11 cellular contexts compared by ENCODE assay signal in the genomic region with DNA sequence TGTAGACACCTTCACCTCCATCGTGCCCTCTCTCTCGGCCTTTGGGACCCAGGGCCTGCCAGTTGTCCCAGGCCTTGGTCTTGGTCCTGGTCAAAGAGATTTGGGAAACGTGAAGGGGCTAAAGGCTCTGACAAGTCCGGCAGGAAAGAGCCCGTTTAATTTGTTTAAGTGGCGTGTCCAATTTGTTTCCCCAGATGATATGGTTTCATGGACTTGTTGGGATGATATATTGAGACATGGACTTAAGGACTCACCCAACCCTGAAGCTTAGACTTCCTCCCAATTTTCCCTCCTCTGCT. TPM values are rescaled to one million over a fixed set of nuclear protein-coding genes. Genes with fewer than 3 reads are reported as not detected.
DNase-seq lines count a peak whose midpoint lies in the region; ATAC-seq and TF ChIP-seq lines count a peak whose summit lies in the region.
"Had no signal": no experiment of that assay in that cellular context is flagged by ENCODE, and none has a peak within 500 bp of the region (broad histone marks: within the 10 kb centered on the region; RNA-seq: fewer than 3 reads in every experiment).

No MANE protein-coding gene starts in this region.

- CTCF ChIA-PET in IMR-90 (lab: Yijun Ruan, JAX) = no interaction called here

- peak overlapping the region; percentile 91 for H3K27ac Mint-ChIP-seq in nephron progenitor cell

- H4K20me1 ChIP-seq in IMR-90 (ENCODE audit: insufficient read depth, low read length) = 0 out of 2 replicates have a peak, but pooled peaks cover 6% of the 10 kb centered on the region

- WGBS in IMR-90 (ENCODE audit: extremely low coverage in 2 of 2, insufficient read length in 1 of 2), 2 experiments = 100% methylated on average over 1 of the region's 6 CpGs; no CpG with 5 or more reads in 1 of the 2 experiments

- H3K9ac ChIP-seq in IMR-90 (ENCODE audit: low read depth, low read length) (peak overlapping the region; percentile 84), duodenal mucosa (ENCODE audit: low read depth in 1 of 2, low read length in 2 of 2) (no peak overlapping the region)

- peaks cover 62% of the 10 kb centered on the region for H3K4me1 Mint-ChIP-seq in nephron progenitor cell

- H3K4me3 ChIP-seq in BE2C (ENCODE audit: low read depth, low read length) (peak overlapping the region; percentile 76), IMR-90 (ENCODE audit: insufficient read depth, low read depth, low read length) (peak overlapping the region; percentile 70; the same call in 1 of the 2 replicates), duodenal mucosa (ENCODE audit: low read depth in 1 of 2, low read length in 2 of 2) (peak overlapping the region; percentile 65 to 69)

- H3K36me3 Mint-ChIP-seq in nephron progenitor cell (ENCODE audit: low read depth) = no peaks in the 10 kb centered on the region

- H2BK5ac ChIP-seq in IMR-90 (ENCODE audit: low read depth, low read length, poor library complexity, severe bottlenecking) = no peak overlapping the region

- H3K79me1 ChIP-seq in IMR-90 (ENCODE audit: low read depth in 1 of 2, low read length in 2 of 2) = peaks cover 18 to 44% of the 10 kb centered on the region in 2 experiments

- H3K36me3 ChIP-seq in BE2C (no peaks in the 10 kb centered on the region; the same call in 1 of the 2 replicates), IMR-90 (ENCODE audit: control insufficient read depth, insufficient read depth, low read length) (peaks cover 2% of the 10 kb centered on the region), duodenal mucosa (ENCODE audit: control insufficient read depth in 1 of 2, insufficient read depth in 2 of 2, low read length in 2 of 2) (no peaks in the 10 kb centered on the region)

- H3K23ac ChIP-seq in IMR-90 (ENCODE audit: low read depth, low read length) = 0 out of 2 replicates have a peak overlapping the region, but pooled peaks have one; percentile 45

- TF ChIP-seq POLR2A in IMR-90 (IDR thresholded peaks at IDR 0.05; ENCODE audit: low read depth, low read length) = no peak

- H2BK20ac ChIP-seq in IMR-90 (ENCODE audit: low read depth, low read length) = no peak overlapping the region

- DNase-seq in BE2C = no peak
- no peak for DNase-seq in IMR-90
- no peak for DNase-seq in nephron progenitor cell
- DNase-seq in NCI-H187 treated with DMSO at 0.1 percent for 48 hours (lab: John Stamatoyannopoulos, UW) = no peak
- no peak for DNase-seq in NAMALWA (ENCODE audit: low spot score)
- DNase-seq in activated CD4-positive, CD25-positive, alpha-beta regulatory T cell (lab: John Stamatoyannopoulos, UW) = no peak
- DNase-seq: NCI-H1436 treated with DMSO at 0.1 percent for 48 hours; stimulated activated naive CD4-positive, alpha-beta T cell had no signal

- in situ Hi-C loops in IMR-90 (cut with MboI; ENCODE audit: low sequenced_read_pairs) = no loop called here

- no peaks in the 10 kb centered on the region for H3K9me3 Mint-ChIP-seq in nephron progenitor cell

- H4K91ac ChIP-seq in IMR-90 (ENCODE audit: insufficient read depth, low read depth, low read length) = no peak overlapping the region

- no peak overlapping the region; the same call in 1 of the 2 replicates for H3K56ac ChIP-seq in IMR-90 (ENCODE audit: extremely low read depth, insufficient read depth, low read length)

- H3K27ac ChIP-seq in IMR-90 (ENCODE audit: insufficient read depth, low read length) (no peak overlapping the region; the same call in 1 of the 2 replicates), duodenal mucosa (ENCODE audit: low read depth, low read length) (no peak overlapping the region)

- peak overlapping the region; percentile 39 for H3K4ac ChIP-seq in IMR-90 (ENCODE audit: low read depth, low read length)

- H2BK15ac ChIP-seq in IMR-90 (ENCODE audit: low read depth, low read length) = no peak overlapping the region

- POLR2A ChIA-PET in IMR-90 (lab: Charles Lee; ENCODE audit: unreplicated experiment) = no interaction called here

- ATAC-seq in IMR-90 (ENCODE audit: low read depth) (no peak), GM18520 (IDR thresholded peaks at IDR 0.05; ENCODE audit: unreplicated experiment) (no peak)

- peaks cover 3% of the 10 kb centered on the region for H3K4me1 ChIP-seq in BE2C
- H3K4me1 ChIP-seq in IMR-90 (ENCODE audit: control insufficient read depth, insufficient read depth, low read length) = peaks cover 17% of the 10 kb centered on the region
- peaks cover 10 to 16% of the 10 kb centered on the region in 2 donors for H3K4me1 ChIP-seq in duodenal mucosa (ENCODE audit: control insufficient read depth in 1 of 2, insufficient read depth in 2 of 2, low read length in 2 of 2)

- H3K27me3 ChIP-seq in BE2C (no peaks in the 10 kb centered on the region), IMR-90 (ENCODE audit: control insufficient read depth, insufficient read depth, low read length) (no peaks in the 10 kb centered on the region), duodenal mucosa (ENCODE audit: control insufficient read depth in 1 of 2, insufficient read depth in 2 of 2, low read length in 2 of 2) (peaks cover 24 to 31% of the 10 kb centered on the region in 2 donors)

- no peak overlapping the region for H2AFZ ChIP-seq in IMR-90 (replicated peaks; ENCODE audit: low read length, poor library complexity)

- BruUV-seq in IMR-90 (replicated peaks; lab: Mats Ljungman, UMichigan) = no TSS peak

- no peak overlapping the region for H3K18ac ChIP-seq in IMR-90 (ENCODE audit: low read depth, low read length)

- TF ChIP-seq CTCF in BE2C (IDR thresholded peaks at IDR 0.05; ENCODE audit: low read depth, low read length) = no peak
- no peak for TF ChIP-seq CTCF in IMR-90 (conservative IDR thresholded peaks at IDR 0.05; ENCODE audit: low read depth, low read length)
- no peak for TF ChIP-seq CTCF in nephron progenitor cell (IDR thresholded peaks at IDR 0.05)

- TF ChIP-seq RAD21 in IMR-90 (IDR thresholded peaks at IDR 0.05; ENCODE audit: low read length) = no peak

- H2AK9ac ChIP-seq in IMR-90 (replicated peaks; ENCODE audit: low read depth, low read length, poor library complexity) = peak overlapping the region; percentile 92

- H3K4me3 Mint-ChIP-seq in nephron progenitor cell = peak overlapping the region; percentile 95

- H2BK120ac ChIP-seq in IMR-90 (ENCODE audit: low read depth, low read length) = no peak overlapping the region

- intact Hi-C loops in IMR-90 (cut with micrococcal nuclease) = loop anchor here (10.0 kb wide), 1 partner anchor 379 kb away; a partner anchor contains a TSS

- peak overlapping the region; percentile 84 for H2AK5ac ChIP-seq in IMR-90 (ENCODE audit: low read depth, low read length)

- 0 out of 2 replicates have a peak overlapping the region, but pooled peaks have one; percentile 90 for H3K14ac ChIP-seq in IMR-90 (replicated peaks; ENCODE audit: low read depth, low read length)

- no peaks in the 10 kb centered on the region for H3K27me3 Mint-ChIP-seq in nephron progenitor cell (ENCODE audit: low read depth, poor library complexity)

- H3K9me3 ChIP-seq in BE2C = no peaks in the 10 kb centered on the region
- H3K9me3 ChIP-seq in IMR-90 (ENCODE audit: control insufficient read depth, insufficient read depth, low read length) = no peaks in the 10 kb centered on the region
- H3K9me3 ChIP-seq in duodenal mucosa (ENCODE audit: control insufficient read depth in 1 of 2, low read length in 2 of 2) = no peaks in the 10 kb centered on the region

- peak overlapping the region in 1 of 2 experiments; percentile 38; a peak in 1 of 4 replicates for H4K8ac ChIP-seq in IMR-90 (ENCODE audit: low read depth in 2 of 2, low read length in 2 of 2)

- dilution Hi-C loops in IMR-90 (cut with HindIII; ENCODE audit: low sequenced_read_pairs, unreplicated experiment) = no loop called here

- peak overlapping the region; percentile 69 for H3K4me2 ChIP-seq in IMR-90 (ENCODE audit: low read depth, low read length)

- no peak overlapping the region for H4K5ac ChIP-seq in IMR-90 (ENCODE audit: low read depth, low read length)

- peaks cover 25% of the 10 kb centered on the region for H3K9me1 ChIP-seq in IMR-90 (ENCODE audit: insufficient read depth, low read length)

TF ChIP-seq in IMR-90, 13 proteins besides CTCF, POLR2A, EP300 and RAD21:
- TF ChIP-seq BHLHE40 (IDR thresholded peaks at IDR 0.05; ENCODE audit: low read depth, low read length) = no peak
- no peak for TF ChIP-seq NFE2L2 (IDR thresholded peaks at IDR 0.05; ENCODE audit: low read depth, low read length)

RNA-seq across cellular contexts. Expression of a gene that starts 2.7 kb away (rescaled TPM):
- 19.9 TPM for polyA plus RNA-seq in BE2C (2012; ENCODE audit: insufficient read depth, insufficient read length, low read depth)
- total RNA-seq in IMR-90 (2012; rRNA removed) = 17.0 and 19.2 TPM in 2 replicates
- polyA plus RNA-seq in IMR-90 (2012; rRNA removed) = 152 and 223 TPM in 2 replicates
- 190 and 348 TPM in 2 replicates for polyA plus RNA-seq in IMR-90 (2012; cell fraction: cytosol; rRNA removed)
- polyA plus RNA-seq in IMR-90 (2012; cell fraction: nucleus; rRNA removed; ENCODE audit: low replicate concordance) = 394 and 1,182 TPM in 2 replicates

RNA-seq across cellular contexts. Expression of a gene that starts 6.3 kb away (rescaled TPM):
- polyA plus RNA-seq in BE2C (2012; ENCODE audit: insufficient read depth, insufficient read length, low read depth) = 39.6 TPM
- total RNA-seq in IMR-90 (2012; rRNA removed) = 4.7 and 6.1 TPM in 2 replicates
- 6.7 and 7.6 TPM in 2 replicates for polyA plus RNA-seq in IMR-90 (2012; rRNA removed)
- polyA plus RNA-seq in IMR-90 (2012; cell fraction: cytosol; rRNA removed) = 3.5 and 7.3 TPM in 2 replicates
- polyA plus RNA-seq in IMR-90 (2012; cell fraction: nucleus; rRNA removed; ENCODE audit: low replicate concordance) = 20.6 and 30.1 TPM in 2 replicates

RNA-seq across cellular contexts. Expression of a gene that starts 44.4 kb away (rescaled TPM):
- not detected for polyA plus RNA-seq in BE2C (2012; ENCODE audit: insufficient read depth, insufficient read length, low read depth)
- not detected in 2 replicates for total RNA-seq in IMR-90 (2012; rRNA removed)
- not detected in 2 replicates for polyA plus RNA-seq in IMR-90 (2012; rRNA removed)
- polyA plus RNA-seq in IMR-90 (2012; cell fraction: cytosol; rRNA removed) = not detected in 2 replicates
- not detected in 2 replicates for polyA plus RNA-seq in IMR-90 (2012; cell fraction: nucleus; rRNA removed; ENCODE audit: low replicate concordance)
- total RNA-seq: mucosa of gallbladder had no signal
